ENCODE assay signal across 28 cellular contexts in genomic region chr19:29446331-29446730, GRCh38.
"Had no signal": no experiment of that assay in that cellular context is flagged by ENCODE, and none has a peak within 500 bp of the region (broad histone marks: within the 10 kb centered on the region; RNA-seq: fewer than 3 reads in every experiment).

No MANE protein-coding gene starts in this region.

- DNase-seq: activated CD4-positive, alpha-beta memory T cell treated with anti-CD3 and anti-CD28 coated beads for 36 hours; activated CD4-positive, alpha-beta T cell treated with anti-CD3 and anti-CD28 coated beads, Interleukin-2, amount 10 ng/mL, durations not matched to agents 24 days and 14 days; activated CD4-positive, CD25-positive, alpha-beta regulatory T cell treated with anti-CD3 and anti-CD28 coated beads, Interleukin-2, amount 50 U/mL, for 72 hours; activated naive CD4-positive, alpha-beta T cell; activated T-cell treated with anti-CD3 and anti-CD28 coated beads for 4 hours; activated T-cell treated with anti-CD3 and anti-CD28 coated beads, Interleukin-2, amount 50 U/mL, for 72 hours; dermis blood vessel endothelial cell; effector CD8-positive, alpha-beta T cell; left cardiac atrium; mammary epithelial cell; ovary; stimulated activated CD4-positive, alpha-beta T cell treated with anti-CD3 and anti-CD28 coated beads, Interleukin-1b, Interleukin-23, amount 100 ng/mL, for 48 hours; stimulated activated CD4-positive, alpha-beta T cell treated with anti-CD3 and anti-CD28 coated beads, Interleukin-4, amount 100 ng/mL, for 4 hours; stimulated activated CD8-positive, alpha-beta memory T cell treated with anti-CD3 and anti-CD28 coated beads, Interleukin-4, amount 100 ng/mL, for 48 hours; T-helper 17 cell; T1000; tibial artery had no signal

- H3K36me3 ChIP-seq: breast epithelium, neutrophil, ovary, prostate gland, suprapubic skin, tibial artery had no signal

- H3K36me3 Mint-ChIP-seq: activated CD4-positive, alpha-beta memory T cell treated with anti-CD3 and anti-CD28 coated beads for 36 hours; activated naive CD4-positive, alpha-beta T cell treated with anti-CD3 and anti-CD28 coated beads, Interleukin-2, amount 50 U/mL, for 72 hours; stimulated activated memory B cell treated with anti-CD40 and anti-IgM and Interleukin-4, amounts not matched to agents 10 μg/mL and 1 μg/mL and 100 μg/mL, for 72 hours had no signal

- H3K27me3 ChIP-seq: hepatocyte, neutrophil, ovary, tibial artery had no signal

- H3K27ac Mint-ChIP-seq: activated CD4-positive, alpha-beta memory T cell treated with anti-CD3 and anti-CD28 coated beads for 36 hours; activated CD4-positive, alpha-beta T cell treated with anti-CD3 and anti-CD28 coated beads, Interleukin-2, amount 10 ng/mL, durations not matched to agents 24 days and 14 days; activated T-cell treated with anti-CD3 and anti-CD28 coated beads, Interleukin-2, amount 50 U/mL, for 72 hours; nephron; stimulated activated memory B cell treated with anti-CD40 and anti-IgM and Interleukin-4, amounts not matched to agents 10 μg/mL and 1 μg/mL and 100 μg/mL, for 72 hours; T-helper 17 cell had no signal

- H3K4me1 ChIP-seq: breast epithelium, prostate gland, suprapubic skin, tibial artery had no signal

- H3K27me3 Mint-ChIP-seq: activated CD4-positive, alpha-beta T cell treated with anti-CD3 and anti-CD28 coated beads, Interleukin-2, amount 10 ng/mL, durations not matched to agents 24 days and 14 days; stimulated activated memory B cell treated with anti-CD40 and anti-IgM and Interleukin-4, amounts not matched to agents 10 μg/mL and 1 μg/mL and 100 μg/mL, for 72 hours had no signal

- H3K9me3 ChIP-seq: neutrophil, ovary, prostate gland, tibial artery had no signal

- H3K4me3 Mint-ChIP-seq: activated CD4-positive, alpha-beta memory T cell treated with anti-CD3 and anti-CD28 coated beads for 36 hours; activated CD4-positive, alpha-beta T cell treated with anti-CD3 and anti-CD28 coated beads, Interleukin-2, amount 10 ng/mL, durations not matched to agents 24 days and 14 days; activated T-cell treated with anti-CD3 and anti-CD28 coated beads, Interleukin-2, amount 50 U/mL, for 72 hours; central memory CD8-positive, alpha-beta T cell; nephron; stimulated activated memory B cell treated with anti-CD40 and anti-IgM and Interleukin-4, amounts not matched to agents 10 μg/mL and 1 μg/mL and 100 μg/mL, for 72 hours; T-helper 17 cell had no signal

- H3K4me1 Mint-ChIP-seq: activated CD4-positive, alpha-beta T cell treated with anti-CD3 and anti-CD28 coated beads, Interleukin-2, amount 10 ng/mL, durations not matched to agents 24 days and 14 days; central memory CD8-positive, alpha-beta T cell; nephron; stimulated activated memory B cell treated with anti-CD40 and anti-IgM and Interleukin-4, amounts not matched to agents 10 μg/mL and 1 μg/mL and 100 μg/mL, for 72 hours; T-helper 17 cell had no signal

- ATAC-seq: activated naive CD4-positive, alpha-beta T cell treated with anti-CD3 and anti-CD28 coated beads, Interleukin-2, amount 50 U/mL, for 72 hours; activated T-cell treated with anti-CD3 and anti-CD28 coated beads, Interleukin-2, amount 50 U/mL, for 72 hours; left cardiac atrium; stimulated activated memory B cell treated with anti-CD40 and anti-IgM and Interleukin-4, amounts not matched to agents 10 μg/mL and 1 μg/mL and 100 μg/mL, for 72 hours; T-helper 17 cell had no signal

- H3K4me3 ChIP-seq: breast epithelium, hepatocyte, ovary, prostate gland, smooth muscle cell, suprapubic skin, tibial artery had no signal

- H3K27ac ChIP-seq: breast epithelium, epithelial cell of prostate, hepatocyte, neutrophil, ovary, prostate gland, suprapubic skin, tibial artery had no signal

- H3K9me3 Mint-ChIP-seq: activated CD4-positive, alpha-beta memory T cell treated with anti-CD3 and anti-CD28 coated beads for 36 hours; activated CD4-positive, alpha-beta T cell treated with anti-CD3 and anti-CD28 coated beads, Interleukin-2, amount 10 ng/mL, durations not matched to agents 24 days and 14 days; activated T-cell treated with anti-CD3 and anti-CD28 coated beads, Interleukin-2, amount 50 U/mL, for 72 hours; central memory CD8-positive, alpha-beta T cell had no signal
